15 cellular contexts compared by ENCODE assay signal in genomic region chr15:75227124-75227523, GRCh38. TPM values are rescaled to one million over a fixed set of nuclear protein-coding genes. Genes with fewer than 3 reads are reported as not detected.
"Had no signal": no experiment of that assay in that cellular context is flagged by ENCODE, and none has a peak within 500 bp of the region (broad histone marks: within the 10 kb centered on the region; RNA-seq: fewer than 3 reads in every experiment).

No MANE protein-coding gene starts in this region.

RNA-seq across cellular contexts. Expression of gene GOLGA6C, which starts 31.0 kb away (rescaled TPM):
- total RNA-seq: activated B cell treated with CpG ODN at 0.5 μM for 24 hours; activated CD8-positive, alpha-beta T cell treated with anti-CD3 and anti-CD28 coated beads for 36 hours; activated naive CD8-positive, alpha-beta T cell treated with anti-CD3 and anti-CD28 coated beads for 36 hours; activated T-cell treated with anti-CD3 and anti-CD28 coated beads, Interleukin-2, amount 50 U/mL, for 4 hours; activated T-helper 17 cell treated with anti-CD3 and anti-CD28 coated beads, Interleukin-2, amount 50 U/mL, for 72 hours; adrenal gland; aorta; body of pancreas; chondrocyte; dermis blood vessel endothelial cell; esophagus muscularis mucosa; foreskin keratinocyte; T-cell; T-helper 2 cell treated with Interferon-gamma antibody and Interleukin-4, amounts not matched to agents 100 ng/mL and 5 ng/mL, for 36 hours had no signal

RNA-seq across cellular contexts. Expression of gene GOLGA6D, which starts 55.5 kb away (rescaled TPM):
- total RNA-seq: activated B cell treated with CpG ODN at 0.5 μM for 24 hours; activated CD8-positive, alpha-beta T cell treated with anti-CD3 and anti-CD28 coated beads for 36 hours; activated naive CD8-positive, alpha-beta T cell treated with anti-CD3 and anti-CD28 coated beads for 36 hours; activated T-cell treated with anti-CD3 and anti-CD28 coated beads, Interleukin-2, amount 50 U/mL, for 4 hours; body of pancreas; chondrocyte; dermis blood vessel endothelial cell; esophagus muscularis mucosa; foreskin keratinocyte; gastrocnemius medialis; T-helper 2 cell treated with Interferon-gamma antibody and Interleukin-4, amounts not matched to agents 100 ng/mL and 5 ng/mL, for 36 hours had no signal
